15 cellular contexts compared by ENCODE assay signal in the genomic region with DNA sequence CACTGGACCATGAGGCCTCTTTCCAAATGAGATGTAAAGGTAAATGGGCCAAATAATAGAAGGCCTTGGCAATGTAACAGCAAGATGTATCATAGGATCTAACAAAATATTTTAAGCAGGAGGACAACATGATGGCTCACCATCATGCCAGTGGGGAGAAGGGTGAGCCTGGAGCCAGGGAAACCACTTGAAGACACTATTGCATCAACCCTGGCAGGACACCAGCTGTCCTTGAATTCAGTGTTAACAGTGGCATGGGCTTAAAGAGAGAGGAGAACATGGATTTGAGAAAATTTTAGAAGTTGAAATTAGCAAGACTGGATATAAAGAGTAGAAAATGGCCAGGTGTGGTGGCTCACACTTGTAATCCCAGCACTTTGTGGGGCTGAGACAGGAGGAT. TPM values are rescaled to one million over a fixed set of nuclear protein-coding genes. Genes with fewer than 3 reads are reported as not detected.
DNase-seq lines count a peak whose midpoint lies in the region; ATAC-seq and TF ChIP-seq lines count a peak whose summit lies in the region.
"Had no signal": no experiment of that assay in that cellular context is flagged by ENCODE, and none has a peak within 500 bp of the region (broad histone marks: within the 10 kb centered on the region; RNA-seq: fewer than 3 reads in every experiment).

No MANE protein-coding gene starts in this region.

- H3K36me3 Mint-ChIP-seq in dendritic cell treated with granulocyte-macrophage colony-stimulating factor and Interleukin-4, amounts not matched to agents 40 ng/mL and 50 ng/mL, for 4 days (ENCODE audit: low read depth), result peaks cover 30% of the 10 kb centered on the region
- H3K36me3 Mint-ChIP-seq in stimulated activated naive B cell treated with anti-CD40 and anti-IgM and Interleukin-4, amounts not matched to agents 10 μg/mL and 1 μg/mL and 100 μg/mL, for 72 hours, result peaks cover 0 to 2% of the 10 kb centered on the region in 2 donors

- no peak for TF ChIP-seq CTCF in lung (IDR thresholded peaks at IDR 0.05; ENCODE audit: control extremely low read depth, extremely low read depth)
- no peak for TF ChIP-seq CTCF in uterus (IDR thresholded peaks at IDR 0.05)

- H3K4me1 ChIP-seq in lung (ENCODE audit: control insufficient read depth in 2 of 2, insufficient read depth in 2 of 2, low read length in 2 of 2) (peaks cover 0 to 4% of the 10 kb centered on the region in 2 donors), uterus (peaks cover 0 to 14% of the 10 kb centered on the region in 2 donors)
- H3K4me1 ChIP-seq: SJSA1 had no signal

- H3K27ac ChIP-seq in lung (ENCODE audit: low read depth in 1 of 2, low read length in 1 of 2) (no peak overlapping the region), uterus (no peak overlapping the region)
- H3K27ac ChIP-seq: PC-9, SJSA1 had no signal

- intact Hi-C loops in dendritic cell treated with granulocyte-macrophage colony-stimulating factor and Interleukin-4, amounts not matched to agents 40 ng/mL and 50 ng/mL, for 4 days (cut with micrococcal nuclease), result no loop called here
- intact Hi-C loops in uterus (cut with DNase I; ENCODE audit: low total_unique reads), result no loop called here

- H3K27me3 ChIP-seq in lung (ENCODE audit: control insufficient read depth, insufficient read depth) (no peaks in the 10 kb centered on the region), uterus (no peaks in the 10 kb centered on the region)
- H3K27me3 ChIP-seq: SJSA1 had no signal

- H3K4me1 Mint-ChIP-seq in dendritic cell treated with granulocyte-macrophage colony-stimulating factor and Interleukin-4, amounts not matched to agents 40 ng/mL and 50 ng/mL, for 4 days (ENCODE audit: low read depth), result peaks cover 63% of the 10 kb centered on the region
- H3K4me1 Mint-ChIP-seq in stimulated activated naive B cell treated with anti-CD40 and anti-IgM and Interleukin-4, amounts not matched to agents 10 μg/mL and 1 μg/mL and 100 μg/mL, for 72 hours, result peaks cover 0 to 2% of the 10 kb centered on the region in 2 donors

- peak overlapping the region; percentile 27 for H3K27ac Mint-ChIP-seq in dendritic cell treated with granulocyte-macrophage colony-stimulating factor and Interleukin-4, amounts not matched to agents 40 ng/mL and 50 ng/mL, for 4 days
- H3K27ac Mint-ChIP-seq in stimulated activated naive B cell treated with anti-CD40 and anti-IgM and Interleukin-4, amounts not matched to agents 10 μg/mL and 1 μg/mL and 100 μg/mL, for 72 hours, result no peak overlapping the region

- no peak overlapping the region for H3K4me3 Mint-ChIP-seq in dendritic cell treated with granulocyte-macrophage colony-stimulating factor and Interleukin-4, amounts not matched to agents 40 ng/mL and 50 ng/mL, for 4 days
- no peak overlapping the region for H3K4me3 Mint-ChIP-seq in stimulated activated naive B cell treated with anti-CD40 and anti-IgM and Interleukin-4, amounts not matched to agents 10 μg/mL and 1 μg/mL and 100 μg/mL, for 72 hours

- H3K27me3 Mint-ChIP-seq in dendritic cell treated with granulocyte-macrophage colony-stimulating factor and Interleukin-4, amounts not matched to agents 40 ng/mL and 50 ng/mL, for 4 days, result no peaks in the 10 kb centered on the region
- peaks cover 49 to 58% of the 10 kb centered on the region in 2 donors for H3K27me3 Mint-ChIP-seq in stimulated activated naive B cell treated with anti-CD40 and anti-IgM and Interleukin-4, amounts not matched to agents 10 μg/mL and 1 μg/mL and 100 μg/mL, for 72 hours

- H3K9me3 ChIP-seq in lung (ENCODE audit: control insufficient read depth in 2 of 2, insufficient read depth in 1 of 2, low read length in 1 of 2) (no peaks in the 10 kb centered on the region), uterus (no peaks in the 10 kb centered on the region)
- H3K9me3 ChIP-seq: SJSA1 had no signal

- no peak for ATAC-seq in lung (ENCODE audit: insufficient read depth, low FRiP score)
- ATAC-seq in stimulated activated naive B cell treated with anti-CD40 and anti-IgM and Interleukin-4, amounts not matched to agents 10 μg/mL and 1 μg/mL and 100 μg/mL, for 72 hours (replicated peaks), result no peak
- ATAC-seq: K562 had no signal

- peaks cover 16% of the 10 kb centered on the region for H3K9me3 Mint-ChIP-seq in dendritic cell treated with granulocyte-macrophage colony-stimulating factor and Interleukin-4, amounts not matched to agents 40 ng/mL and 50 ng/mL, for 4 days
- H3K9me3 Mint-ChIP-seq in stimulated activated naive B cell treated with anti-CD40 and anti-IgM and Interleukin-4, amounts not matched to agents 10 μg/mL and 1 μg/mL and 100 μg/mL, for 72 hours, result peaks cover 0 to 7% of the 10 kb centered on the region in 2 donors

- H3K4me3 ChIP-seq in lung (no peak overlapping the region), uterus (no peak overlapping the region)
- H3K4me3 ChIP-seq: K562, PC-9, SJSA1 had no signal

- H3K36me3 ChIP-seq in lung (ENCODE audit: control insufficient read depth in 2 of 2, insufficient read depth in 2 of 2, low read length in 2 of 2) (no peaks in the 10 kb centered on the region), uterus (peaks cover 0 to 2% of the 10 kb centered on the region in 2 donors)
- H3K36me3 ChIP-seq: SJSA1 had no signal

- no peak for TF ChIP-seq POLR2A in uterus (IDR thresholded peaks at IDR 0.05)

- DNase-seq in AG08395 (ENCODE audit: low spot score) (peak; percentile 4), LHCN-M2 (ENCODE audit: low read depth) (peak; percentile 40), lung (ENCODE audit: low spot score) (peak; percentile 35), uterus (no peak), dedifferentiated amniotic fluid mesenchymal stem cell (ENCODE audit: extremely low spot score) (no peak)
- no peak for DNase-seq in stimulated activated naive B cell treated with anti-CD40 and anti-IgM and Interleukin-4, amounts not matched to agents 10 μg/mL and 1 μg/mL and 100 μg/mL, for 72 hours
- DNase-seq: C1 segment of cervical spinal cord, NCI-H1694 treated with DMSO at 0.1 percent for 48 hours, NCI-H226, NCI-H524, NCI-H82, PC-9 had no signal

RNA-seq across cellular contexts. Expression of a gene that starts 6.7 kb away (rescaled TPM):
- total RNA-seq in LHCN-M2 (2014; rRNA removed) (21.0 and 22.2 TPM in 2 replicates), lung (10 to 100 TPM in 1 of 2 donors, 1 to 10 TPM in 1; 10.0 to 18.4 TPM), uterus (10 to 100 TPM in 2 of 4 donors, 1 to 10 TPM in 2; 2.6 to 72.0 (median 9.5) TPM)
- 7.8 TPM for polyA plus RNA-seq in LHCN-M2 (2012)
- 10 to 100 TPM in 1 of 2 donors, 1 to 10 TPM in 1; 8.5 to 14.2 TPM for polyA plus RNA-seq in lung

Comparison
In these comparisons a context has a peak if more than half of its experiments do, and no peak if none do; other contexts are left out.
1. DNase-seq: peak in AG08395 (single experiment), LHCN-M2 (single experiment) and lung (single experiment); none in uterus (0 of 2), stimulated activated naive B cell treated with anti-CD40 and anti-IgM and Interleukin-4, amounts not matched to agents 10 μg/mL and 1 μg/mL and 100 μg/mL, for 72 hours (single experiment) and dedifferentiated amniotic fluid mesenchymal stem cell (single experiment).